ENCODE assay signal across 1 cellular context in the genomic region with DNA sequence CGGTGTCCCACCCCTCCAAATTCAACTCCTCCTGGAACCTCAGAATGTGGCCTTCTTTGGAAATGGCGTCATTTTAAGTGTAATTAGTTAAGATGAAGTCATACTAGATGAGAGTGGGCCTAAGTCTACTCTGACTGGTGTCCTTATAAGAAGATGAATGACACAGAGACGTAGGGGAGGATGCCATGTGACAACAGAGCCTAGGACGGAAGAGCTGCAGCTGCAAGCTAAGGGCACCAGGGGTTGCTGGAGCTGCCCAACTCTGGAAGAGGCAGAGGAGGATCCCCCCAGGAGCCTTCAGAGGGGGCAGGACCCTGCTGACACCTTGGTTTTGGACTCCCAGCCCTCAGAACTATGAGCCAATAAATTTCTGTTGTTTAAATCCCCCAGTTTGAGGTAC.
TF ChIP-seq lines count a peak whose summit lies in the region.

No MANE protein-coding gene starts in this region.

TF ChIP-seq in HCT116, 20 proteins besides CTCF, POLR2A, EP300 and RAD21 (continued from another document):
- no peak for TF ChIP-seq ELF1 (IDR thresholded peaks at IDR 0.05; ENCODE audit: borderline replicate concordance, low read depth)
- no peak for TF ChIP-seq FOSL1 (IDR thresholded peaks at IDR 0.05; ENCODE audit: low read depth)
- no peak for TF ChIP-seq ZNF274 (IDR thresholded peaks at IDR 0.05; ENCODE audit: low read depth, low read length)
- TF ChIP-seq, protein P1, sequence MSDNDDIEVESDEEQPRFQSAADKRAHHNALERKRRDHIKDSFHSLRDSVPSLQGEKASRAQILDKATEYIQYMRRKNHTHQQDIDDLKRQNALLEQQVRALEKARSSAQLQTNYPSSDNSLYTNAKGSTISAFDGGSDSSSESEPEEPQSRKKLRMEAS (IDR thresholded peaks at IDR 0.05) = no peak
- TF ChIP-seq, protein P2, sequence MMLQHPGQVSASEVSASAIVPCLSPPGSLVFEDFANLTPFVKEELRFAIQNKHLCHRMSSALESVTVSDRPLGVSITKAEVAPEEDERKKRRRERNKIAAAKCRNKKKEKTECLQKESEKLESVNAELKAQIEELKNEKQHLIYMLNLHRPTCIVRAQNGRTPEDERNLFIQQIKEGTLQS (IDR thresholded peaks at IDR 0.05) = no peak
- TF ChIP-seq POLR2AphosphoS5 (IDR thresholded peaks at IDR 0.05; ENCODE audit: low read depth, low read length) = no peak
- TF ChIP-seq EZH2 (IDR thresholded peaks at IDR 0.05) = no peak
TF ChIP-seq in HCT116: peak in this region for 0.
